ENCODE assay signal across 8 cellular contexts in the genomic region with DNA sequence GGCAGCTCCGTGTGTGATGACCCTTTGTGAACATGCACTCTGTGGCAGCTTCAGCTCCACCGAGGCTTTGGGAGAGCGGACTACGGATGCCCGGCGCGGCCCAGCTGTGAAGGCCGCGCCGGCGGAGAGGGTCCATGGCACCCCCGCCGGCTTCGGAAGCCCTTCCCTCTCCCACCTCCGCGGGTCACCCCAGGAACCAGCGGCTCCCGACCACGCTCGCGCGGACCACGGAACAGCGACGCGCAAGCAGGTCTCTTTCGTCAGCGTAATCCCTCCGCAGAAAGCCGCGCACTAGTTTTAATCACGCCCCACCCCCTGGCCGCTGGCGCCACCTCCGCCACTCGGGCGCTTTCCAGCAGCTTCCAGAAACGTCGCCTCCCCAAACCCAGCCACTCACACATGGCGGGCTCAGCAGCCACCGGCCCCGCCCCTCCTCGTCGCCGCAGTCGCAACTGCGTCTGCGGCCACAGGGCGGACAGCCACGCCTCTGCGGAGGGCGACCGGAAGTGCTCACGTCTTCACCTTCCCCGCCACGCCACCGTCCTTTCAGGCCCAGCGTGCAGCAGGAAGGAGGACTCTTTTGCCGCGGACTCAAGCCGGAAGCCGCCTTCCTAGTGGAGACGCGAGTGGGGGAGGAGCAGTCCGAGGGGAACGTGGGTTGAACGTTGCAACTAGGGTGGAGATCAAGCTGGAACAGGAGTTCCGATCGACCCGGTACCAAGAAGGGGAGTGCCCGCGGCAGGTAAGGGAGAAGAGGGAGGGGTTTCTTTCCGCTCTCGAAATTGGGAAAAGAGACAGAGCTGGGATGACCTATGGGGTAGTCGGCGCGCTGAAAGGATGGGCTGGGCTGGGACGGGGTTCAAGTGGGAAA. TPM values are rescaled to one million over a fixed set of nuclear protein-coding genes. Genes with fewer than 3 reads are reported as not detected.
DNase-seq lines count a peak whose midpoint lies in the region; ATAC-seq and TF ChIP-seq lines count a peak whose summit lies in the region.

A gene (plus strand): TSS at position 606 of the 871 bp plus-strand sequence. CDS start 3,221 bp downstream, outside the sequence.

- WGBS in lower leg skin, 2 donors, result 0 to 1% methylated on average over 54 to 77 of the region's 78 CpGs

- H3K4me3 ChIP-seq in lower leg skin (ENCODE audit: low read depth, poor library complexity, severe bottlenecking), result peak within 1 kb of the TSS; percentile 77

- DNase-seq in CD1c-positive myeloid dendritic cell (ENCODE audit: extremely low spot score) (peak; percentile 99), NCI-H774 (lab: John Stamatoyannopoulos, UW) (peak; percentile 89), ecto neural progenitor cell (ENCODE audit: low spot score) (peak; percentile 99), lower leg skin (ENCODE audit: low spot score in 2 of 2) (peak; percentile 97 to 100)
- peak; percentile 98 to 99 for DNase-seq in activated CD4-positive, alpha-beta T cell treated with anti-CD3 and anti-CD28 coated beads, Interleukin-2, amount 50 U/mL, for 48 hours
- DNase-seq in stimulated activated CD4-positive, alpha-beta T cell treated with anti-CD3 and anti-CD28 coated beads, Interleukin-4, amount 100 ng/mL, for 48 hours (ENCODE audit: low read depth in 2 of 2), result peak; percentile 96 to 99

- intact Hi-C loops in lower leg skin (cut with DNase I; ENCODE audit: low total_unique reads), result no loop called here

- peak in 1 of 3 donors; percentile 75 for TF ChIP-seq CTCF in lower leg skin (IDR thresholded peaks at IDR 0.05)

- peak in 1 of 2 donors; percentile 96 for TF ChIP-seq POLR2A in lower leg skin (IDR thresholded peaks at IDR 0.05)

- ATAC-seq in GM19395 (IDR thresholded peaks at IDR 0.05; ENCODE audit: unreplicated experiment) (peak; percentile 83), HG03565 (IDR thresholded peaks at IDR 0.05; ENCODE audit: unreplicated experiment) (peak; percentile 83)

RNA-seq across cellular contexts. Expression of the gene that starts here (rescaled TPM):
- total RNA-seq in lower leg skin, result 10 to 100 TPM; 16.0 to 20.8 (median 18.2) TPM

Comparison
In these comparisons a context has a peak if more than half of its experiments do, and no peak if none do; other contexts are left out.
1. Peak in every context shown above with its lines: DNase-seq, ATAC-seq and H3K4me3 ChIP-seq.